ENCODE assay signal across 8 cellular contexts in genomic region chr14:92105845-92106094, GRCh38. TPM values are rescaled to one million over a fixed set of nuclear protein-coding genes. Genes with fewer than 3 reads are reported as not detected.
DNase-seq lines count a peak whose midpoint lies in the region; ATAC-seq and TF ChIP-seq lines count a peak whose summit lies in the region.

No MANE protein-coding gene starts in this region.

- peak overlapping the region; percentile 92 for H3K4me3 Mint-ChIP-seq in mesothelial cell of epicardium

- H3K9me3 ChIP-seq in SJSA1 (replicated peaks) (no peaks in the 10 kb centered on the region), aorta (ENCODE audit: control insufficient read depth, low read length) (no peaks in the 10 kb centered on the region)
- H3K9me3 ChIP-seq in effector memory CD4-positive, alpha-beta T cell (ENCODE audit: control insufficient read depth, low read length) = no peaks in the 10 kb centered on the region

- H3K4me3 ChIP-seq in SJSA1 = peak overlapping the region; percentile 98
- H3K4me3 ChIP-seq in effector memory CD4-positive, alpha-beta T cell (ENCODE audit: insufficient read depth, low read depth, low read length, poor library complexity, severe bottlenecking) = peak overlapping the region; percentile 98
- H3K4me3 ChIP-seq in aorta (ENCODE audit: low read length in 2 of 2) = peak overlapping the region; percentile 87 to 98

- H3K27me3 ChIP-seq in SJSA1 (replicated peaks) (no peaks in the 10 kb centered on the region), aorta (ENCODE audit: control insufficient read depth in 1 of 2, insufficient read depth in 2 of 2, low read length in 1 of 2) (no peaks in the 10 kb centered on the region)
- H3K27me3 ChIP-seq in effector memory CD4-positive, alpha-beta T cell (replicated peaks; ENCODE audit: control insufficient read depth, insufficient read depth, low read length, poor library complexity, severe bottlenecking) = no peaks in the 10 kb centered on the region

- DNase-seq in AG20443 (ENCODE audit: low spot score) = peak; percentile 46
- peak in 1 of 2 experiments; percentile 48 for DNase-seq in SJSA1 (ENCODE audit: low read depth in 1 of 2, low spot score in 2 of 2)
- peak in 1 of 3 donors; percentile 26 for DNase-seq in effector memory CD4-positive, alpha-beta T cell
- peak in 1 of 2 experiments; percentile 49 for DNase-seq in mesothelial cell of epicardium (ENCODE audit: low spot score in 2 of 2, unreplicated experiment in 2 of 2)
- DNase-seq in aorta = peak; percentile 74 to 79
- DNase-seq in D341Med (ENCODE audit: low spot score) = no peak

- H3K36me3 ChIP-seq in SJSA1 = no peaks in the 10 kb centered on the region
- no peaks in the 10 kb centered on the region for H3K36me3 ChIP-seq in effector memory CD4-positive, alpha-beta T cell (ENCODE audit: control insufficient read depth, insufficient read depth, low read length)
- H3K36me3 ChIP-seq in aorta (ENCODE audit: control insufficient read depth in 1 of 2, insufficient read depth in 2 of 2, low read length in 1 of 2) = no peaks in the 10 kb centered on the region

- no peaks in the 10 kb centered on the region for H3K4me1 ChIP-seq in SJSA1 (replicated peaks)
- no peaks in the 10 kb centered on the region for H3K4me1 ChIP-seq in effector memory CD4-positive, alpha-beta T cell (ENCODE audit: control insufficient read depth, insufficient read depth, low read length, poor library complexity, severe bottlenecking)
- peaks cover 0 to 2% of the 10 kb centered on the region in 2 donors for H3K4me1 ChIP-seq in aorta (ENCODE audit: control insufficient read depth in 1 of 2, insufficient read depth in 2 of 2, low read length in 2 of 2)

- 0% methylated on average over 12 of the region's 12 CpGs for WGBS in aorta, 2 donors

- peak overlapping the region; percentile 97 for H3K27ac Mint-ChIP-seq in mesothelial cell of epicardium

- intact Hi-C loops in aorta (cut with DNase I) = no loop called here

- TF ChIP-seq CTCF in mesothelial cell of epicardium (IDR thresholded peaks at IDR 0.05; ENCODE audit: unreplicated experiment) = no peak

- peaks cover 3% of the 10 kb centered on the region for H3K27me3 Mint-ChIP-seq in mesothelial cell of epicardium (ENCODE audit: low read depth)

- peak; percentile 7 for ATAC-seq in GM18498 (IDR thresholded peaks at IDR 0.05; ENCODE audit: unreplicated experiment)
- peak; percentile 12 for ATAC-seq in HG03108 (IDR thresholded peaks at IDR 0.05; ENCODE audit: unreplicated experiment)
- ATAC-seq in aorta (ENCODE audit: low FRiP score) = peak; percentile 56

- peaks cover 20% of the 10 kb centered on the region for H3K4me1 Mint-ChIP-seq in mesothelial cell of epicardium

- H3K9me3 Mint-ChIP-seq in mesothelial cell of epicardium = no peaks in the 10 kb centered on the region

- peak overlapping the region; percentile 86 for H3K27ac ChIP-seq in SJSA1
- peak overlapping the region; percentile 84 for H3K27ac ChIP-seq in effector memory CD4-positive, alpha-beta T cell (ENCODE audit: insufficient read depth, low read length, poor library complexity, severe bottlenecking)
- peak overlapping the region in 1 of 2 donors; percentile 99 for H3K27ac ChIP-seq in aorta (ENCODE audit: low read depth in 1 of 2, low read length in 2 of 2)

- H3K36me3 Mint-ChIP-seq in mesothelial cell of epicardium = no peaks in the 10 kb centered on the region

RNA-seq across cellular contexts. Expression of gene ATXN3, which starts 0.6 kb away (rescaled TPM):
- total RNA-seq in SJSA1 (2014; rRNA removed; shearing (Covaris generic)) = 10.4 and 10.8 TPM in 2 replicates
- total RNA-seq in mesothelial cell of epicardium = 32.4 to 33.6 TPM (median 33.5 TPM) in 3 replicates
- total RNA-seq in aorta = 10 to 100 TPM; 49.4 to 59.0 TPM
- polyA plus RNA-seq in aorta = 10 to 100 TPM; 18.9 to 30.2 TPM

RNA-seq across cellular contexts. Expression of gene NDUFB1, which starts 15.7 kb away (rescaled TPM):
- total RNA-seq in SJSA1 (2014; rRNA removed; shearing (Covaris generic)) = 211 and 212 TPM in 2 replicates
- total RNA-seq in mesothelial cell of epicardium (97.4 to 103 TPM (median 97.9 TPM) in 3 replicates), aorta (10 to 100 TPM; 88.7 to 90.5 TPM)
- polyA plus RNA-seq in aorta = 1,000 to 10,000 TPM in 1 of 2 donors, 100 to 1,000 TPM in 1; 565 to 1,009 TPM

RNA-seq across cellular contexts. Expression of gene CPSF2, which starts 16.0 kb away (rescaled TPM):
- total RNA-seq in SJSA1 (2014; rRNA removed; shearing (Covaris generic)) = 14.6 and 55.6 TPM in 2 replicates
- total RNA-seq in mesothelial cell of epicardium = 58.1 to 60.7 TPM (median 58.9 TPM) in 3 replicates
- 10 to 100 TPM; 38.6 to 42.4 TPM for total RNA-seq in aorta
- 1 to 10 TPM; 5.0 to 6.2 TPM for polyA plus RNA-seq in aorta
